24 cellular contexts compared by ENCODE assay signal in the genomic region with DNA sequence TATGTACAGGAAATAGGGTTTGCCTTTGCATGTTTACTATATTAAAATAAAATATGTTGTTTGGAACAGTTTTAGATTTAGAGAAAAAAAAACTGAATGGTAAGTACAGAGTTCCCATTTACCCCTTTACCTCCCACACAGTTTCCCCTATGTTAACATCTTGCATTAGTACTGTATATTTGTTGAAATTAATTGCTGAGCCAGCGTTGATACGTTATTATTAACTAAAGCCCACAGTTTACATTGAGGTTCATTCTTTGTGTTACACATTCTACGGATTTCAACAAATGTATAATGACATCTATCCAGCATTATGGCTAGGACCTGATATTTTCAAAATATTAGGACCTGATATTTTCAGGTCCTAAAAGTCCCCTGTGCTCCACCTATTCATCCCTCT.
"Had no signal": no experiment of that assay in that cellular context is flagged by ENCODE, and none has a peak within 500 bp of the region (broad histone marks: within the 10 kb centered on the region; RNA-seq: fewer than 3 reads in every experiment).

No MANE protein-coding gene starts in this region.

- H3K4me1 ChIP-seq: Peyer's patch, SJCRH30 had no signal

- H3K4me3 ChIP-seq: PC-9, Peyer's patch, SJCRH30 had no signal

- H3K4me2 ChIP-seq: PC-9 had no signal

- DNase-seq: KBM-7, MV-4-11, NCI-H1048, NCI-H1105, NCI-H1417 treated with DMSO at 0.1 percent for 48 hours, NCI-H146, NCI-H187, NCI-H2029, NCI-H2081 treated with DMSO at 0.1 percent for 48 hours, NCI-H2171, NCI-H226, NCI-H446, NCI-H510A, NCI-H524 treated with DMSO at 0.1 percent for 48 hours, NCI-H69, NCI-H774, OCI-M1, PC-9, Peyer's patch, SHP77 treated with DMSO at 0.1 percent for 48 hours, SJCRH30, T-helper 1 cell had no signal

- H2AFZ ChIP-seq: PC-9 had no signal

- H3K27me3 ChIP-seq: Peyer's patch, SJCRH30 had no signal

- H3K36me3 ChIP-seq: Peyer's patch, SJCRH30 had no signal

- H3K27ac ChIP-seq: PC-9, Peyer's patch, SJCRH30 had no signal

- H3K9me3 ChIP-seq: Peyer's patch, SJCRH30 had no signal

- ATAC-seq: Right ventricle myocardium inferior, SK-N-SH treated with all-trans-retinoic acid at 6 μM for 48 hours had no signal
